Comparison of ENCODE assay signal across 9 cellular contexts in the genomic region with DNA sequence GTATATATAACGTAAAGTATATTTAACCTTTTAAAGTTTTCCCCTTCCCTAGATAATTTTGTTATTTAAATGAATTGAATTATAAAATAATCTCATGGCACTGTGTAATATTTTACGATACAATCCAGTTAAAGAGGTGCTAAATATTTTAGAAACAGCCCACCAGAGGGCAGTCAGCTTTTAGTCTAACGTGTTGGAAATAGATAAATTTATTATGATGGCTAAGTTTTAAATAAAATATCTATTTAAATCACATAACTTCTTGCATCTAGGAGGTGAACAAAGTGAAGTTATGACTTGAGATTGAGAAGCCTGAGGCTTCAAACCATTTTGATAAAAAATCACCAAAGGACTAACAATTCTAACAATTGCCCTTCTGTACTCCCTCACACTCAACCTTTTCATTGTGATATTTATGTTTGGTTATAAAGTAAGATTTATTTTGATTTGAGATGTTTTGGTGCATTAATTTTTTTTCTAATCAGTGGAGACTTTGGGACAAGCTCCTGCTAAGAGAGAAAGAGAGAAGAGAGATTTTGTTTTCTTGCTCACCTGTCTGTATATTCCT.
DNase-seq lines count a peak whose midpoint lies in the region; ATAC-seq, FAIRE-seq and TF ChIP-seq lines count a peak whose summit lies in the region.
"Had no signal": no experiment of that assay in that cellular context is flagged by ENCODE, and none has a peak within 500 bp of the region (broad histone marks: within the 10 kb centered on the region; RNA-seq: fewer than 3 reads in every experiment).

No MANE protein-coding gene starts in this region.

- no peaks in the 10 kb centered on the region for H3K4me1 ChIP-seq in astrocyte (ENCODE audit: insufficient read depth, low read length)
- no peaks in the 10 kb centered on the region for H3K4me1 ChIP-seq in liver (ENCODE audit: control insufficient read depth in 4 of 4, insufficient read depth in 4 of 4, low read length in 3 of 4)

- no peaks in the 10 kb centered on the region for H3K4me1 Mint-ChIP-seq in astrocyte (ENCODE audit: low read depth, unreplicated experiment)

- no peak overlapping the region for H3K27ac Mint-ChIP-seq in astrocyte (ENCODE audit: unreplicated experiment)
- H3K27ac Mint-ChIP-seq: IgD-negative memory B cell had no signal

- ATAC-seq in GM18909 (IDR thresholded peaks at IDR 0.05; ENCODE audit: poor library complexity, unreplicated experiment) (no peak), HG02623 (IDR thresholded peaks at IDR 0.05; ENCODE audit: unreplicated experiment) (no peak), GM18511 (IDR thresholded peaks at IDR 0.05; ENCODE audit: unreplicated experiment) (no peak)

- H3K9ac ChIP-seq in astrocyte (ENCODE audit: low read length) (no peak overlapping the region), liver (ENCODE audit: low read depth in 1 of 2, low read length in 2 of 2) (no peak overlapping the region)

- H3K36me3 Mint-ChIP-seq in astrocyte (ENCODE audit: low read depth, unreplicated experiment): no peaks in the 10 kb centered on the region
- H3K36me3 Mint-ChIP-seq: IgD-negative memory B cell had no signal

- H3K36me3 ChIP-seq in astrocyte (ENCODE audit: insufficient read depth, low read length) (no peaks in the 10 kb centered on the region), liver (ENCODE audit: control insufficient read depth in 4 of 4, insufficient read depth in 3 of 4, low read depth in 1 of 4, low read length in 3 of 4) (no peaks in the 10 kb centered on the region)

- peak; percentile 64 for DNase-seq in Ammon's horn (ENCODE audit: low spot score)
- peak; percentile 16 for DNase-seq in GM10266 (ENCODE audit: extremely low spot score)
- peak; percentile 7 for DNase-seq in NCI-H2227 treated with DMSO at 0.1 percent for 48 hours (lab: John Stamatoyannopoulos, UW)
- DNase-seq in astrocyte (ENCODE audit: low read depth): peak; percentile 7

- H3K4me3 Mint-ChIP-seq in astrocyte (ENCODE audit: unreplicated experiment): no peak overlapping the region
- H3K4me3 Mint-ChIP-seq: IgD-negative memory B cell had no signal

- no peaks in the 10 kb centered on the region for H4K20me1 ChIP-seq in astrocyte (ENCODE audit: insufficient read depth, low read length)

- TF ChIP-seq CTCF in GM10266 (IDR thresholded peaks at IDR 0.05; ENCODE audit: control insufficient read depth, insufficient read depth, low read depth, missing control alignments) (peak; percentile 40), astrocyte (IDR thresholded peaks at IDR 0.05; ENCODE audit: insufficient read depth, low read depth, low read length) (no peak), liver (IDR thresholded peaks at IDR 0.05; ENCODE audit: low read depth, low read length, missing input control) (peak; percentile 41)

- WGBS in liver: 3% methylated on average over 3 of the region's 3 CpGs

- H3K9me3 ChIP-seq in astrocyte (ENCODE audit: insufficient read depth, low read depth, low read length): no peaks in the 10 kb centered on the region
- no peaks in the 10 kb centered on the region for H3K9me3 ChIP-seq in liver (ENCODE audit: control insufficient read depth in 4 of 4, low read length in 3 of 4)

- H3K27me3 ChIP-seq in astrocyte (ENCODE audit: insufficient read depth, low read length) (no peaks in the 10 kb centered on the region), liver (ENCODE audit: control insufficient read depth in 4 of 4, insufficient read depth in 4 of 4, low read length in 3 of 4) (peaks cover 0 to 14% (median 6%) of the 10 kb centered on the region in 4 donors)

- no peak overlapping the region for H3K4me2 ChIP-seq in astrocyte (ENCODE audit: low read length)

- H2AFZ ChIP-seq in astrocyte (ENCODE audit: low read depth, low read length): no peak overlapping the region

- FAIRE-seq in astrocyte (lab: Jason Lieb, UNC): no peak

- no peaks in the 10 kb centered on the region for H3K79me2 ChIP-seq in astrocyte (ENCODE audit: insufficient read depth, low read length)

- TF ChIP-seq RAD21 in liver (IDR thresholded peaks at IDR 0.05): peak; percentile 76 to 77

- no peaks in the 10 kb centered on the region for H3K9me3 Mint-ChIP-seq in astrocyte (ENCODE audit: unreplicated experiment)

- H3K27ac ChIP-seq in astrocyte (ENCODE audit: low read depth, low read length) (no peak overlapping the region), liver (ENCODE audit: low read depth in 1 of 2, low read length in 2 of 2) (no peak overlapping the region)

- peaks cover 16% of the 10 kb centered on the region for H3K27me3 Mint-ChIP-seq in astrocyte (ENCODE audit: low read depth, unreplicated experiment)

- H3K4me3 ChIP-seq in astrocyte (ENCODE audit: insufficient read depth, low read depth, low read length): no peak overlapping the region
- H3K4me3 ChIP-seq in liver (ENCODE audit: low read depth in 1 of 3, low read length in 3 of 3): no peak overlapping the region

TF ChIP-seq in liver, 16 proteins besides CTCF, POLR2A, EP300 and RAD21:
- TF ChIP-seq, protein P1, sequence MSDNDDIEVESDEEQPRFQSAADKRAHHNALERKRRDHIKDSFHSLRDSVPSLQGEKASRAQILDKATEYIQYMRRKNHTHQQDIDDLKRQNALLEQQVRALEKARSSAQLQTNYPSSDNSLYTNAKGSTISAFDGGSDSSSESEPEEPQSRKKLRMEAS (IDR thresholded peaks at IDR 0.05): no peak
- TF ChIP-seq HNF4A (conservative IDR thresholded peaks at IDR 0.05) (no peak), HNF4G (IDR thresholded peaks at IDR 0.05) (no peak), ZBTB33 (IDR thresholded peaks at IDR 0.05) (no peak), TAF1 (conservative IDR thresholded peaks at IDR 0.05) (no peak), GABPA (IDR thresholded peaks at IDR 0.05 in 1 of 2, conservative IDR thresholded peaks at IDR 0.05 in 1 of 2) (no peak), YY1 (IDR thresholded peaks at IDR 0.05) (no peak), RXRA (IDR thresholded peaks at IDR 0.05) (no peak), EGR1 (IDR thresholded peaks at IDR 0.05; ENCODE audit: low read depth in 2 of 2) (no peak), FOXA2 (IDR thresholded peaks at IDR 0.05) (no peak), FOXA1 (IDR thresholded peaks at IDR 0.05) (no peak), JUND (IDR thresholded peaks at IDR 0.05) (no peak), NR2F2 (IDR thresholded peaks at IDR 0.05) (no peak), SP1 (IDR thresholded peaks at IDR 0.05) (no peak)
- TF ChIP-seq, protein P2, sequence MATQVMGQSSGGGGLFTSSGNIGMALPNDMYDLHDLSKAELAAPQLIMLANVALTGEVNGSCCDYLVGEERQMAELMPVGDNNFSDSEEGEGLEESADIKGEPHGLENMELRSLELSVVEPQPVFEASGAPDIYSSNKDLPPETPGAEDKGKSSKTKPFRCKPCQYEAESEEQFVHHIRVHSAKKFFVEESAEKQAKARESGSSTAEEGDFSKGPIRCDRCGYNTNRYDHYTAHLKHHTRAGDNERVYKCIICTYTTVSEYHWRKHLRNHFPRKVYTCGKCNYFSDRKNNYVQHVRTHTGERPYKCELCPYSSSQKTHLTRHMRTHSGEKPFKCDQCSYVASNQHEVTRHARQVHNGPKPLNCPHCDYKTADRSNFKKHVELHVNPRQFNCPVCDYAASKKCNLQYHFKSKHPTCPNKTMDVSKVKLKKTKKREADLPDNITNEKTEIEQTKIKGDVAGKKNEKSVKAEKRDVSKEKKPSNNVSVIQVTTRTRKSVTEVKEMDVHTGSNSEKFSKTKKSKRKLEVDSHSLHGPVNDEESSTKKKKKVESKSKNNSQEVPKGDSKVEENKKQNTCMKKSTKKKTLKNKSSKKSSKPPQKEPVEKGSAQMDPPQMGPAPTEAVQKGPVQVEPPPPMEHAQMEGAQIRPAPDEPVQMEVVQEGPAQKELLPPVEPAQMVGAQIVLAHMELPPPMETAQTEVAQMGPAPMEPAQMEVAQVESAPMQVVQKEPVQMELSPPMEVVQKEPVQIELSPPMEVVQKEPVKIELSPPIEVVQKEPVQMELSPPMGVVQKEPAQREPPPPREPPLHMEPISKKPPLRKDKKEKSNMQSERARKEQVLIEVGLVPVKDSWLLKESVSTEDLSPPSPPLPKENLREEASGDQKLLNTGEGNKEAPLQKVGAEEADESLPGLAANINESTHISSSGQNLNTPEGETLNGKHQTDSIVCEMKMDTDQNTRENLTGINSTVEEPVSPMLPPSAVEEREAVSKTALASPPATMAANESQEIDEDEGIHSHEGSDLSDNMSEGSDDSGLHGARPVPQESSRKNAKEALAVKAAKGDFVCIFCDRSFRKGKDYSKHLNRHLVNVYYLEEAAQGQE (IDR thresholded peaks at IDR 0.05): no peak
- TF ChIP-seq, protein P3, sequence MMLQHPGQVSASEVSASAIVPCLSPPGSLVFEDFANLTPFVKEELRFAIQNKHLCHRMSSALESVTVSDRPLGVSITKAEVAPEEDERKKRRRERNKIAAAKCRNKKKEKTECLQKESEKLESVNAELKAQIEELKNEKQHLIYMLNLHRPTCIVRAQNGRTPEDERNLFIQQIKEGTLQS (IDR thresholded peaks at IDR 0.05): no peak

Comparison
In these comparisons a context has a peak if more than half of its experiments do, and no peak if none do; other contexts are left out.
1. DNase-seq: peak in every context shown above with its lines; median percentile 64 in Ammon's horn; 16 in GM10266; 7 in NCI-H2227 treated with DMSO at 0.1 percent for 48 hours; 7 in astrocyte.